Comparison of ENCODE assay signal across 19 cellular contexts in the genomic region with DNA sequence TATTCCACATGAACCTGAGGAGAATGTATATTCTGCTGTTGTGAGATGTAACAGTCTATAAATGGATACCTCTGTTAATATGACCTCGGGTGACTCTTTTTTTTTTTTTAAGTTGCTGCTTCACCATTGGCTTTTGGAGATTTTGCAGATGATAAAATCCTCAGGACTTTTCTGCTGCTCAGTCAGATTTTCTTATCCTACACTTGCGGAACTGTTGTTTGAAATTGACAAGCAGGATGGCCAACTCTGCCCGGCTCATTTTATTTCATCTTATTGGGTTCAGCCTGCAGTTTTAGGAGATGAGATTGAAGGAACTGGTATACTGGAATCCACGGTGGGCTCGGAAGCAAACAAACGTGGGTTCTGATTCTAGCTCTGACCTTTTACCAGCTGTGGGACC. TPM values are rescaled to one million over a fixed set of nuclear protein-coding genes. Genes with fewer than 3 reads are reported as not detected.
DNase-seq lines count a peak whose midpoint lies in the region; ATAC-seq and TF ChIP-seq lines count a peak whose summit lies in the region.
"Had no signal": no experiment of that assay in that cellular context is flagged by ENCODE, and none has a peak within 500 bp of the region (broad histone marks: within the 10 kb centered on the region; RNA-seq: fewer than 3 reads in every experiment).

No MANE protein-coding gene starts in this region.

- peaks cover 32% of the 10 kb centered on the region for H3K36me3 Mint-ChIP-seq in activated naive CD4-positive, alpha-beta T cell treated with anti-CD3 and anti-CD28 coated beads, Interleukin-2, amount 50 U/mL, for 24 hours
- peaks cover 7 to 72% (median 47%) of the 10 kb centered on the region in 5 donors for H3K36me3 Mint-ChIP-seq in naive thymus-derived CD4-positive, alpha-beta T cell
- no peaks in the 10 kb centered on the region for H3K36me3 Mint-ChIP-seq in natural killer cell

- H3K9me3 Mint-ChIP-seq in activated naive CD4-positive, alpha-beta T cell treated with anti-CD3 and anti-CD28 coated beads, Interleukin-2, amount 50 U/mL, for 24 hours, result no peaks in the 10 kb centered on the region
- peaks cover 0 to 3% (median 0%) of the 10 kb centered on the region in 11 donors for H3K9me3 Mint-ChIP-seq in naive thymus-derived CD4-positive, alpha-beta T cell
- H3K9me3 Mint-ChIP-seq in natural killer cell, result no peaks in the 10 kb centered on the region
- H3K9me3 Mint-ChIP-seq: activated CD4-positive, alpha-beta memory T cell treated with anti-CD3 and anti-CD28 coated beads, Interleukin-2, amount 10 ng/mL, durations not matched to agents 7 days and 5 days had no signal

- CTCF ChIA-PET in naive thymus-derived CD4-positive, alpha-beta T cell (lab: Charles Lee), result no interaction called here

- H3K36me3 ChIP-seq in brain microvascular endothelial cell (replicated peaks), result peaks cover 21% of the 10 kb centered on the region
- H3K36me3 ChIP-seq in naive thymus-derived CD4-positive, alpha-beta T cell (ENCODE audit: control insufficient read depth in 2 of 3, insufficient read depth in 3 of 3, low read length in 3 of 3), result peaks cover 6 to 64% (median 6%) of the 10 kb centered on the region in 3 experiments
- peaks cover 53% of the 10 kb centered on the region for H3K36me3 ChIP-seq in upper lobe of right lung

- in situ Hi-C loops in brain microvascular endothelial cell (cut with HindIII; ENCODE audit: low pct_ligation_motif_present, low sequenced_read_pairs) (no loop called here), GM13976 (cut with MboI; ENCODE audit: low sequenced_read_pairs, unreplicated experiment) (no loop called here)

- H3K27me3 ChIP-seq in brain microvascular endothelial cell (replicated peaks), result no peaks in the 10 kb centered on the region
- H3K27me3 ChIP-seq in naive thymus-derived CD4-positive, alpha-beta T cell (ENCODE audit: control insufficient read depth in 2 of 2, insufficient read depth in 2 of 2, low read length in 2 of 2), result no peaks in the 10 kb centered on the region
- H3K27me3 ChIP-seq in upper lobe of right lung, result no peaks in the 10 kb centered on the region

- peak overlapping the region; percentile 99 for H3K27ac ChIP-seq in brain microvascular endothelial cell
- peak overlapping the region; percentile 37 for H3K27ac ChIP-seq in naive thymus-derived CD4-positive, alpha-beta T cell (ENCODE audit: low read depth, low read length)
- H3K27ac ChIP-seq in upper lobe of right lung, result peak overlapping the region; percentile 3

- H3K27ac Mint-ChIP-seq in activated naive CD4-positive, alpha-beta T cell treated with anti-CD3 and anti-CD28 coated beads, Interleukin-2, amount 50 U/mL, for 24 hours, result peak overlapping the region; percentile 87
- peak overlapping the region in 8 of 9 donors; percentile 40 to 90 (median 70) for H3K27ac Mint-ChIP-seq in naive thymus-derived CD4-positive, alpha-beta T cell
- no peak overlapping the region for H3K27ac Mint-ChIP-seq in natural killer cell
- H3K27ac Mint-ChIP-seq: activated CD4-positive, alpha-beta memory T cell treated with anti-CD3 and anti-CD28 coated beads, Interleukin-2, amount 10 ng/mL, durations not matched to agents 7 days and 5 days had no signal

- no peak for ATAC-seq in naive thymus-derived CD4-positive, alpha-beta T cell
- no peak for ATAC-seq in upper lobe of right lung
- no peak for ATAC-seq in natural killer cell
- ATAC-seq: esophagus mucosa, PC-3 had no signal

- H3K4me3 ChIP-seq in brain microvascular endothelial cell (ENCODE audit: low read depth, low read length) (no peak overlapping the region), upper lobe of right lung (no peak overlapping the region)
- no peak overlapping the region for H3K4me3 ChIP-seq in naive thymus-derived CD4-positive, alpha-beta T cell (ENCODE audit: low read length)
- H3K4me3 ChIP-seq: skin epidermis had no signal

- peaks cover 0 to 24% of the 10 kb centered on the region in 2 donors for H3K4me1 ChIP-seq in naive thymus-derived CD4-positive, alpha-beta T cell (ENCODE audit: control insufficient read depth in 2 of 2, insufficient read depth in 2 of 2, low read length in 2 of 2)
- H3K4me1 ChIP-seq in upper lobe of right lung, result peaks cover 62% of the 10 kb centered on the region

- TF ChIP-seq CTCF in brain microvascular endothelial cell (IDR thresholded peaks at IDR 0.05; ENCODE audit: low read depth, low read length, missing control alignments) (no peak), upper lobe of right lung (IDR thresholded peaks at IDR 0.05) (no peak), GM13976 (IDR thresholded peaks at IDR 0.05; ENCODE audit: borderline replicate concordance, control extremely low read depth, extremely low read depth, insufficient read depth, missing control alignments) (no peak), natural killer cell (IDR thresholded peaks at IDR 0.05) (no peak)

- DNase-seq in activated naive CD4-positive, alpha-beta T cell treated with Interleukin-2 at 50 U/mL for 16 hours, result no peak
- DNase-seq in brain microvascular endothelial cell (no peak), upper lobe of right lung (no peak), GM13976 (ENCODE audit: low spot score) (no peak), natural killer cell (no peak), globus pallidus (ENCODE audit: low spot score) (no peak)
- DNase-seq in naive thymus-derived CD4-positive, alpha-beta T cell, result no peak
- DNase-seq: activated CD4-positive, alpha-beta memory T cell treated with anti-CD3 and anti-CD28 coated beads, Interleukin-2, amount 10 ng/mL, durations not matched to agents 7 days and 5 days; activated effector memory CD4-positive, alpha-beta T cell treated with anti-CD3 and anti-CD28 coated beads, Interleukin-2, amount 50 U/mL, for 16 hours; COR-L47; dermis blood vessel endothelial cell; EL; KG1; NCI-H1048; NCI-H69; PC-3 had no signal

- peaks cover 79% of the 10 kb centered on the region for H3K4me1 Mint-ChIP-seq in activated naive CD4-positive, alpha-beta T cell treated with anti-CD3 and anti-CD28 coated beads, Interleukin-2, amount 50 U/mL, for 24 hours
- peaks cover 40 to 90% (median 77%) of the 10 kb centered on the region in 7 donors for H3K4me1 Mint-ChIP-seq in naive thymus-derived CD4-positive, alpha-beta T cell
- peaks cover 13 to 16% of the 10 kb centered on the region in 2 donors for H3K4me1 Mint-ChIP-seq in natural killer cell

- H3K4me3 Mint-ChIP-seq in activated naive CD4-positive, alpha-beta T cell treated with anti-CD3 and anti-CD28 coated beads, Interleukin-2, amount 50 U/mL, for 24 hours, result peak overlapping the region; percentile 37
- H3K4me3 Mint-ChIP-seq in naive thymus-derived CD4-positive, alpha-beta T cell, result peak overlapping the region in 2 of 10 donors; percentile 17 to 21
- no peak overlapping the region for H3K4me3 Mint-ChIP-seq in natural killer cell
- H3K4me3 Mint-ChIP-seq: activated CD4-positive, alpha-beta memory T cell treated with anti-CD3 and anti-CD28 coated beads, Interleukin-2, amount 10 ng/mL, durations not matched to agents 7 days and 5 days had no signal

- POLR2A ChIA-PET in naive thymus-derived CD4-positive, alpha-beta T cell (lab: Charles Lee), result no interaction called here

- intact Hi-C loops in naive thymus-derived CD4-positive, alpha-beta T cell (cut with micrococcal nuclease), result loop anchor here in 1 of 2 donors (2.0 kb wide), 1 partner anchor 14 kb away; no protein-coding TSS in a partner anchor
- intact Hi-C loops in upper lobe of right lung (cut with DNase I) (no loop called here), natural killer cell (cut with micrococcal nuclease) (no loop called here)

- no peaks in the 10 kb centered on the region for H3K27me3 Mint-ChIP-seq in activated naive CD4-positive, alpha-beta T cell treated with anti-CD3 and anti-CD28 coated beads, Interleukin-2, amount 50 U/mL, for 24 hours
- H3K27me3 Mint-ChIP-seq in naive thymus-derived CD4-positive, alpha-beta T cell, result no peaks in the 10 kb centered on the region
- no peaks in the 10 kb centered on the region for H3K27me3 Mint-ChIP-seq in natural killer cell (ENCODE audit: low read depth in 2 of 2)
- H3K27me3 Mint-ChIP-seq: activated CD4-positive, alpha-beta memory T cell treated with anti-CD3 and anti-CD28 coated beads, Interleukin-2, amount 10 ng/mL, durations not matched to agents 7 days and 5 days had no signal

- H3K9me3 ChIP-seq in naive thymus-derived CD4-positive, alpha-beta T cell (ENCODE audit: control insufficient read depth in 2 of 3, low read length in 3 of 3), result no peaks in the 10 kb centered on the region
- no peaks in the 10 kb centered on the region for H3K9me3 ChIP-seq in upper lobe of right lung

RNA-seq across cellular contexts. Expression of a gene that starts 19.3 kb away (rescaled TPM):
- 100 to 1,000 TPM; 158 to 498 (median 198) TPM for total RNA-seq in naive thymus-derived CD4-positive, alpha-beta T cell
- 100 to 1,000 TPM in 1 of 2 donors, 10 to 100 TPM in 1; 99.8 to 128 TPM for polyA plus RNA-seq in naive thymus-derived CD4-positive, alpha-beta T cell
- 153 TPM for total RNA-seq in upper lobe of right lung
- total RNA-seq in natural killer cell, result 10 to 100 TPM; 70.2 to 87.2 (median 86.0) TPM

Comparison
In these comparisons a context has a peak if more than half of its experiments do, and no peak if none do; other contexts are left out.
1. H3K27ac Mint-ChIP-seq: peak in activated naive CD4-positive, alpha-beta T cell treated with anti-CD3 and anti-CD28 coated beads, Interleukin-2, amount 50 U/mL, for 24 hours (single experiment) and naive thymus-derived CD4-positive, alpha-beta T cell (8 of 9); none in natural killer cell (0 of 2).
2. H3K27ac ChIP-seq: peak in every context shown above with its lines; median percentile 99 in brain microvascular endothelial cell; 37 in naive thymus-derived CD4-positive, alpha-beta T cell; 3 in upper lobe of right lung.